1 cellular context compared by ENCODE assay signal in genomic region chr1:923131-923990, GRCh38.
TF ChIP-seq lines count a peak whose summit lies in the region.

TSS of gene SAMD11 (plus strand) at chr1:923923. CDS start at chr1:924432, 509 bp downstream.

TF ChIP-seq in liver, 16 proteins besides CTCF, POLR2A, EP300 and RAD21 (continued from another document):
- no peak for TF ChIP-seq ZBTB33 (IDR thresholded peaks at IDR 0.05)
